ENCODE assay signal across 28 cellular contexts in the genomic region with DNA sequence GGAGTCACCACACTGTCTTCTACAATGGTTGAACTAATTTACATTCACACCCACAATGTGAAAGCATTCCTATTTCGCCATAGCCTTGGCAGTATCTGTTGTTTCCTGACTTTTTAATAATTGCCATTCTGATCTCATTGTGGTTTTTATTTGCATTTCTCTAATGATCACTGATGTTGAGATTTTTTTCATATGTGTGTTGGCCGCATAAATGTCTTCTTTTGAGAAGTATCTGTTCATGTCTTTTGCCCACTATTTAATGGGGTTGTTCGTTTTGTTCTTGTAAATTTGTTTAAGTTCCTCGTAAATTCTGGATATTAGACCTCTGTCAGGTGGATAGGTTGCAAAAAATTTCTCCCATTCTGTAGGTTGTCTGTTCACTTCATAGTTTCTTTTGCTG.
"Had no signal": no experiment of that assay in that cellular context is flagged by ENCODE, and none has a peak within 500 bp of the region (broad histone marks: within the 10 kb centered on the region; RNA-seq: fewer than 3 reads in every experiment).

No MANE protein-coding gene starts in this region.

- FAIRE-seq: small intestine, urothelium cell line had no signal

- H3K27ac Mint-ChIP-seq: natural killer cell; nephron; neural progenitor cell; progenitor cell of endocrine pancreas; stimulated activated effector memory CD8-positive, alpha-beta T cell treated with anti-CD3 and anti-CD28 coated beads, Interleukin-12 subunit alpha, Interleukin-12 subunit beta, amount 100 ng/mL, for 72 hours; stimulated activated naive B cell treated with anti-CD40 and anti-IgM and Interleukin-4, amounts not matched to agents 10 μg/mL and 1 μg/mL and 100 μg/mL, for 72 hours; stimulated activated naive CD8-positive, alpha-beta T cell treated with anti-CD3 and anti-CD28 coated beads, Interleukin-15, Interleukin-2, amounts not matched to agents 100 ng/mL and 50 ng/mL, for 24 hours had no signal

- H3K4me3 Mint-ChIP-seq: natural killer cell; nephron; neural progenitor cell; stimulated activated effector memory CD8-positive, alpha-beta T cell treated with anti-CD3 and anti-CD28 coated beads, Interleukin-12 subunit alpha, Interleukin-12 subunit beta, amount 100 ng/mL, for 72 hours; stimulated activated naive B cell treated with anti-CD40 and anti-IgM and Interleukin-4, amounts not matched to agents 10 μg/mL and 1 μg/mL and 100 μg/mL, for 72 hours; stimulated activated naive CD8-positive, alpha-beta T cell treated with anti-CD3 and anti-CD28 coated beads, Interleukin-15, Interleukin-2, amounts not matched to agents 100 ng/mL and 50 ng/mL, for 24 hours had no signal

- ATAC-seq: natural killer cell; right cardiac atrium; right lobe of liver; stimulated activated effector memory CD8-positive, alpha-beta T cell treated with anti-CD3 and anti-CD28 coated beads, Interleukin-12 subunit alpha, Interleukin-12 subunit beta, amount 100 ng/mL, for 72 hours; stimulated activated naive B cell treated with anti-CD40 and anti-IgM and Interleukin-4, amounts not matched to agents 10 μg/mL and 1 μg/mL and 100 μg/mL, for 72 hours had no signal

- H3K27ac ChIP-seq: neural progenitor cell, ovary, parathyroid adenoma, right lobe of liver, sigmoid colon, stomach, thoracic aorta, thyroid gland, tibial nerve, upper lobe of left lung, vagina had no signal

- H3K4me1 Mint-ChIP-seq: natural killer cell; nephron; stimulated activated effector memory CD8-positive, alpha-beta T cell treated with anti-CD3 and anti-CD28 coated beads, Interleukin-12 subunit alpha, Interleukin-12 subunit beta, amount 100 ng/mL, for 72 hours; stimulated activated naive B cell treated with anti-CD40 and anti-IgM and Interleukin-4, amounts not matched to agents 10 μg/mL and 1 μg/mL and 100 μg/mL, for 72 hours had no signal

- H3K36me3 Mint-ChIP-seq: neural progenitor cell; stimulated activated effector memory CD8-positive, alpha-beta T cell treated with anti-CD3 and anti-CD28 coated beads, Interleukin-12 subunit alpha, Interleukin-12 subunit beta, amount 100 ng/mL, for 72 hours; stimulated activated naive B cell treated with anti-CD40 and anti-IgM and Interleukin-4, amounts not matched to agents 10 μg/mL and 1 μg/mL and 100 μg/mL, for 72 hours had no signal

- H3K27me3 Mint-ChIP-seq: progenitor cell of endocrine pancreas; stimulated activated naive B cell treated with anti-CD40 and anti-IgM and Interleukin-4, amounts not matched to agents 10 μg/mL and 1 μg/mL and 100 μg/mL, for 72 hours; stimulated activated naive CD8-positive, alpha-beta T cell treated with anti-CD3 and anti-CD28 coated beads, Interleukin-15, Interleukin-2, amounts not matched to agents 100 ng/mL and 50 ng/mL, for 24 hours had no signal

- DNase-seq: natural killer cell; occipital lobe; ovary; posterior cingulate gyrus; right lobe of liver; sigmoid colon; small intestine; stimulated activated CD4-positive, alpha-beta T cell treated with anti-CD3 and anti-CD28 coated beads, Interleukin-15, amount 100 ng/mL, for 24 hours; stimulated activated CD4-positive, alpha-beta T cell treated with anti-CD3 and anti-CD28 coated beads, Interleukin-2, amount 100 ng/mL, for 24 hours; stimulated activated CD4-positive, alpha-beta T cell treated with anti-CD3 and anti-CD28 coated beads, Interleukin-2, amount 100 ng/mL, for 48 hours; stimulated activated CD4-positive, alpha-beta T cell treated with anti-CD3 and anti-CD28 coated beads, Interleukin-4, amount 100 ng/mL, for 24 hours; stimulated activated naive B cell treated with anti-CD40 and anti-IgM and Interleukin-4, amounts not matched to agents 10 μg/mL and 1 μg/mL and 100 μg/mL, for 72 hours; stimulated activated naive CD4-positive, alpha-beta T cell treated with Interleukin-2 at 50 U/mL for 16 hours; stomach; thyroid gland; trophoblast cell; upper lobe of left lung had no signal
